15 cellular contexts compared by ENCODE assay signal in the genomic region with DNA sequence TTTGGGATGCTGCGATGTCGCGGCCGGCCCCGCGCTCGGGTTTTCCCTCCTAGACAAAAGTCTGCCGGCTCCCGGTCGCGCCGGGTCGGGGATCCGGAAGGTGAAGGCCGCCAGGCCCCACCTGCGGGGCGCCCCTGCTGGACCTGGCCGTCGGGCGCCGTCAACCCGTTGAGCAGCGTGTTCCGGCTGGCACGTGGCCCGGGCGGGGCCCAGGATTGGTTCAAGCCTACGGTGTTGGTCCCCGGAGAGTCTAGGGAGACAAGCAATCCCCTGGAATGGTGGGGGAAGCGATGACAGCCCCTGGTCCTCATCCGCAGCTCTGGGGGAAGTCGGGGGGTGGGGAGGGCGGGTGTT. TPM values are rescaled to one million over a fixed set of nuclear protein-coding genes. Genes with fewer than 3 reads are reported as not detected.
DNase-seq lines count a peak whose midpoint lies in the region; ATAC-seq and TF ChIP-seq lines count a peak whose summit lies in the region.
"Not testable (repeated sequence)": the region's sequence is repeated elsewhere in the genome, so short reads cannot be mapped to it uniquely, and the experiment has no call there.
"Had no signal": no experiment of that assay in that cellular context is flagged by ENCODE, and none has a peak within 500 bp of the region (broad histone marks: within the 10 kb centered on the region; RNA-seq: fewer than 3 reads in every experiment).

No MANE protein-coding gene starts in this region.

- DNase-seq in activated CD4-positive, alpha-beta T cell treated with anti-CD3 and anti-CD28 coated beads for 36 hours; Right ventricle myocardium superior; psoas muscle: not testable (repeated sequence)

- not testable (repeated sequence) for H3K4me3 Mint-ChIP-seq in activated CD4-positive, alpha-beta T cell treated with anti-CD3 and anti-CD28 coated beads for 36 hours

- H3K9me3 ChIP-seq in psoas muscle = not testable (repeated sequence)

- not testable (repeated sequence) for H3K36me3 Mint-ChIP-seq in activated CD4-positive, alpha-beta T cell treated with anti-CD3 and anti-CD28 coated beads for 36 hours (ENCODE audit: low read depth)

- H3K9me3 Mint-ChIP-seq in activated CD4-positive, alpha-beta T cell treated with anti-CD3 and anti-CD28 coated beads for 36 hours (ENCODE audit: low read depth) = not testable (repeated sequence)

- CTCF ChIA-PET in activated CD4-positive, alpha-beta T cell treated with anti-CD3 and anti-CD28 coated beads for 36 hours (lab: Charles Lee) = not testable (repeated sequence)

- not testable (repeated sequence) for H3K27ac ChIP-seq in psoas muscle

- H3K27me3 Mint-ChIP-seq in activated CD4-positive, alpha-beta T cell treated with anti-CD3 and anti-CD28 coated beads for 36 hours = not testable (repeated sequence)

- not testable (repeated sequence) for H3K4me3 ChIP-seq in psoas muscle

- not testable (repeated sequence) for H3K36me3 ChIP-seq in psoas muscle (ENCODE audit: insufficient read depth in 1 of 2, low read depth in 1 of 2)

- POLR2A ChIA-PET in activated CD4-positive, alpha-beta T cell treated with anti-CD3 and anti-CD28 coated beads for 36 hours (lab: Charles Lee) = not testable (repeated sequence)

- not testable (repeated sequence) for H3K4me1 Mint-ChIP-seq in activated CD4-positive, alpha-beta T cell treated with anti-CD3 and anti-CD28 coated beads for 36 hours

- WGBS in psoas muscle, 3 donors = no CpG with 5 or more reads among the region's 33 CpGs

- ATAC-seq in GM18498 (IDR thresholded peaks at IDR 0.05; ENCODE audit: unreplicated experiment) (peak; percentile 77), GM19395 (IDR thresholded peaks at IDR 0.05; ENCODE audit: unreplicated experiment) (peak; percentile 79), GM21737 (IDR thresholded peaks at IDR 0.05; ENCODE audit: unreplicated experiment) (peak; percentile 44), HG02973 (IDR thresholded peaks at IDR 0.05; ENCODE audit: unreplicated experiment) (peak; percentile 31), HG03439 (IDR thresholded peaks at IDR 0.05; ENCODE audit: unreplicated experiment) (peak; percentile 65), Right ventricle myocardium superior (ENCODE audit: poor library complexity) (peak; percentile 71), psoas muscle (peak; percentile 69 to 76 (median 72))
- ATAC-seq in activated CD4-positive, alpha-beta T cell treated with anti-CD3 and anti-CD28 coated beads for 36 hours = peak; percentile 84

- not testable (repeated sequence) for H3K27me3 ChIP-seq in psoas muscle (ENCODE audit: insufficient read depth in 3 of 3, low read length in 2 of 3)

- H3K4me1 ChIP-seq in psoas muscle = not testable (repeated sequence)

- H3K27ac Mint-ChIP-seq in activated CD4-positive, alpha-beta T cell treated with anti-CD3 and anti-CD28 coated beads for 36 hours = not testable (repeated sequence)

- not testable (repeated sequence) for TF ChIP-seq CTCF in psoas muscle (IDR thresholded peaks at IDR 0.05)

- intact Hi-C loops in activated CD4-positive, alpha-beta T cell treated with anti-CD3 and anti-CD28 coated beads for 36 hours (cut with DNase I, micrococcal nuclease); Right ventricle myocardium superior (cut with DNase I); psoas muscle (cut with DNase I): not testable (repeated sequence)

RNA-seq across cellular contexts. Expression of a gene that starts 0.3 kb away (rescaled TPM):
- 1 to 10 TPM; 2.1 to 6.6 TPM for total RNA-seq in activated CD4-positive, alpha-beta T cell treated with anti-CD3 and anti-CD28 coated beads for 36 hours
- total RNA-seq in Right ventricle myocardium superior (6.1 TPM), psoas muscle (10 to 100 TPM; 25.5 to 32.9 (median 30.4) TPM)
- 10 to 100 TPM in 1 of 3 donors, 1 to 10 TPM in 2; 6.5 to 19.8 (median 7.6) TPM for polyA plus RNA-seq in psoas muscle
- total RNA-seq: ascending aorta had no signal

RNA-seq across cellular contexts. Expression of a gene that starts 11.8 kb away (rescaled TPM):
- not detected for total RNA-seq in activated CD4-positive, alpha-beta T cell treated with anti-CD3 and anti-CD28 coated beads for 36 hours
- not detected for total RNA-seq in Right ventricle myocardium superior
- total RNA-seq in psoas muscle = under 1 TPM in 3 of 4 donors, not detected in 1; 0.40 to 0.44 (median 0.42) TPM
- under 1 TPM; 0.12 to 0.95 (median 0.13) TPM for polyA plus RNA-seq in psoas muscle
- total RNA-seq: activated CD4-positive, alpha-beta memory T cell treated with anti-CD3 and anti-CD28 coated beads, Interleukin-2, amount 10 ng/mL, durations not matched to agents 7 days and 5 days; ascending aorta; H7; mononuclear cell had no signal
- polyA plus RNA-seq: AG04450 had no signal

RNA-seq across cellular contexts. Expression of a gene that starts 48.2 kb away (rescaled TPM):
- not detected for total RNA-seq in activated CD4-positive, alpha-beta T cell treated with anti-CD3 and anti-CD28 coated beads for 36 hours
- total RNA-seq in Right ventricle myocardium superior (not detected), psoas muscle (not detected)
- polyA plus RNA-seq in psoas muscle = not detected
- total RNA-seq: activated CD4-positive, alpha-beta memory T cell treated with anti-CD3 and anti-CD28 coated beads, Interleukin-2, amount 10 ng/mL, durations not matched to agents 7 days and 5 days; ascending aorta; colonic mucosa; H7; mononuclear cell had no signal
- polyA plus RNA-seq: AG04450, SK-N-SH had no signal

Comparison
In these comparisons a context has a peak if more than half of its experiments do, and no peak if none do; other contexts are left out.
1. ATAC-seq: peak in every context shown above with its lines; median percentile 84 in activated CD4-positive, alpha-beta T cell treated with anti-CD3 and anti-CD28 coated beads for 36 hours; 79 in GM19395; 77 in GM18498; 72 in psoas muscle; 71 in Right ventricle myocardium superior; 65 in HG03439; 44 in GM21737; 31 in HG02973.